In the genomic region with DNA sequence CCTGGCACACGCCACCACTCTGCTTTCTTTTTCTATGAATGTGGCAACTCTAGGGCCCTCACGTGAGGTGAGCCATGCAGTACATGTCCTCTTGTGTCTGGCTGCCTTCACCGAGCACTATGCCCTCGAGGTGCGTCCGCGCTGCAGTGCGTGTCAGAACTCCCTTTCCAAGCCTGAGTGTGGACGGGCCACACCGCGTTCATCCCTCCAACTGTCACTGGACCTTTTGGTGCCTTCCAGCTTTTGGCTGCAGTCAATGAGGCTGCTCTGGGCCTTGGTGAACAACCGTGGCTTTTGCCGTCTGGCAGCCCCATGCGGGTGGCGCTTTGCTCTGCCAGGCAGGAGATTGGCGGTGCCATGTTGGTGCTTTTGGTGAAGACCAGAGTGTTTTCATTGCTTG, we compare ENCODE assay signal across 1 cellular context.
TF ChIP-seq lines count a peak whose summit lies in the region.

No MANE protein-coding gene starts in this region.

TF ChIP-seq in SK-N-SH treated with all-trans-retinoic acid at 6 μM for 48 hours, 23 proteins besides CTCF, POLR2A, EP300 and RAD21:
- TF ChIP-seq ESRRG (CRISPR knock-in tag; IDR thresholded peaks at IDR 0.05): no peak
